1 cellular context compared by ENCODE assay signal in the genomic region with DNA sequence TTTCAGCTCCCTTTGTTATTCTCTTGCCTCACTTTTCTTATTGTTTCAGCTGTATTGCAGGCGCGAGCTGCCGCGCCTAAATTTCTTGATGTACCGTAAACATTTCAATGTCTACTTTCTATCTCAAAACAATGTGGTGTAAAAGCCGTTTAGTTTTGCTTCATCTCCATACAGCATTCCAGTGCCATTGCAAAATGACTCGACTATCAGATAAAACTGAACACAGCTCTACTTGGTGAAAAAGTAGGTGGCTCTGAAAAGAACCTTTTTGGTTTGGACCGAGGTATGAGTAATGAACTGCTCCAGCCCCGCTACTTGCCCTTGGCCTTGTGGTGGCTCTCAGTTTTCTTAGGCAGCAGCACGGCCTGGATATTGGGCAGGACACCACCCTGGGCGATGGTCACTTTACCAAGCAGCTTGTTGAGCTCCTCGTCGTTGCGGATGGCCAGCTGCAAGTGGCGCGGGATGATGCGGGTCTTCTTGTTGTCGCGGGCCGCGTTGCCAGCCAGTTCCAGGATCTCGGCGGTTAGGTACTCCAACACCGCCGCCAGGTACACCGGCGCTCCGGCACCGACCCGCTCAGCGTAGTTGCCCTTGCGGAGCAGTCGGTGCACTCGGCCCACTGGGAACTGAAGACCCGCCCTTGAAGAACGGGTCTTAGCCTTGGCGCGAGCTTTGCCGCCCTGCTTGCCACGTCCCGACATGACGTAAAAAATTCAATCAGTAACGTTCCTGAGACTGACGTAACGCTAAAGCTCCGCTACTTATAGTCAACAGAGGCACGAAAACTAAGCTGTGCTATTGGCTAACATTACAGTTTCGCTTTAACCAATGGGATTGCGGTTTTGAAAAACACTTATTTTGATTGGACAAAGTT.
TF ChIP-seq lines count a peak whose summit lies in the region.

No MANE protein-coding gene starts in this region.

TF ChIP-seq in K562, 482 proteins besides CTCF, POLR2A, EP300 and RAD21 (continued from another document and continues in another):
- TF ChIP-seq, protein P1, sequence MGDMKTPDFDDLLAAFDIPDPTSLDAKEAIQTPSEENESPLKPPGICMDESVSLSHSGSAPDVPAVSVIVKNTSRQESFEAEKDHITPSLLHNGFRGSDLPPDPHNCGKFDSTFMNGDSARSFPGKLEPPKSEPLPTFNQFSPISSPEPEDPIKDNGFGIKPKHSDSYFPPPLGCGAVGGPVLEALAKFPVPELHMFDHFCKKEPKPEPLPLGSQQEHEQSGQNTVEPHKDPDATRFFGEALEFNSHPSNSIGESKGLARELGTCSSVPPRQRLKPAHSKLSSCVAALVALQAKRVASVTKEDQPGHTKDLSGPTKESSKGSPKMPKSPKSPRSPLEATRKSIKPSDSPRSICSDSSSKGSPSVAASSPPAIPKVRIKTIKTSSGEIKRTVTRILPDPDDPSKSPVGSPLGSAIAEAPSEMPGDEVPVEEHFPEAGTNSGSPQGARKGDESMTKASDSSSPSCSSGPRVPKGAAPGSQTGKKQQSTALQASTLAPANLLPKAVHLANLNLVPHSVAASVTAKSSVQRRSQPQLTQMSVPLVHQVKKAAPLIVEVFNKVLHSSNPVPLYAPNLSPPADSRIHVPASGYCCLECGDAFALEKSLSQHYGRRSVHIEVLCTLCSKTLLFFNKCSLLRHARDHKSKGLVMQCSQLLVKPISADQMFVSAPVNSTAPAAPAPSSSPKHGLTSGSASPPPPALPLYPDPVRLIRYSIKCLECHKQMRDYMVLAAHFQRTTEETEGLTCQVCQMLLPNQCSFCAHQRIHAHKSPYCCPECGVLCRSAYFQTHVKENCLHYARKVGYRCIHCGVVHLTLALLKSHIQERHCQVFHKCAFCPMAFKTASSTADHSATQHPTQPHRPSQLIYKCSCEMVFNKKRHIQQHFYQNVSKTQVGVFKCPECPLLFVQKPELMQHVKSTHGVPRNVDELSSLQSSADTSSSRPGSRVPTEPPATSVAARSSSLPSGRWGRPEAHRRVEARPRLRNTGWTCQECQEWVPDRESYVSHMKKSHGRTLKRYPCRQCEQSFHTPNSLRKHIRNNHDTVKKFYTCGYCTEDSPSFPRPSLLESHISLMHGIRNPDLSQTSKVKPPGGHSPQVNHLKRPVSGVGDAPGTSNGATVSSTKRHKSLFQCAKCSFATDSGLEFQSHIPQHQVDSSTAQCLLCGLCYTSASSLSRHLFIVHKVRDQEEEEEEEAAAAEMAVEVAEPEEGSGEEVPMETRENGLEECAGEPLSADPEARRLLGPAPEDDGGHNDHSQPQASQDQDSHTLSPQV (IDR thresholded peaks at IDR 0.05), result peak; percentile 29; the same call in 1 of the 2 replicates
- peak; percentile 13; the same call in 1 of the 2 replicates for TF ChIP-seq TRIM28 (IDR thresholded peaks at IDR 0.05)
- TF ChIP-seq SMAD3 (CRISPR knock-in tag; conservative IDR thresholded peaks at IDR 0.05), result peak; percentile 61; the same call in 1 of the 2 replicates
- no peak for TF ChIP-seq SIRT6 (IDR thresholded peaks at IDR 0.05; ENCODE audit: low read depth, low read length)
- TF ChIP-seq HDAC8 (tag; IDR thresholded peaks at IDR 0.05), result peak; percentile 46; the same call in 1 of the 2 replicates
- no peak for TF ChIP-seq SMC3 (conservative IDR thresholded peaks at IDR 0.05; ENCODE audit: insufficient read depth, low read depth, low read length)
- TF ChIP-seq CBX5 (IDR thresholded peaks at IDR 0.05; ENCODE audit: borderline replicate concordance, low read depth), result no peak
- no peak for TF ChIP-seq MCM5 (IDR thresholded peaks at IDR 0.05; ENCODE audit: low read depth)
- no peak; the same call in 1 of the 2 replicates for TF ChIP-seq RUNX1 (IDR thresholded peaks at IDR 0.05; ENCODE audit: low read depth)
- TF ChIP-seq ZBTB1 (CRISPR knock-in tag; IDR thresholded peaks at IDR 0.05; ENCODE audit: borderline replicate concordance, low read depth), result peak; percentile 85
- TF ChIP-seq ZNF212 (CRISPR knock-in tag; IDR thresholded peaks at IDR 0.05), result 0 out of 2 replicates have a peak, but pooled peaks have one; percentile 68
- no peak; the same call in 1 of the 2 replicates for TF ChIP-seq ZNF445 (CRISPR knock-in tag; IDR thresholded peaks at IDR 0.05; ENCODE audit: low read depth)
- TF ChIP-seq, protein P2, sequence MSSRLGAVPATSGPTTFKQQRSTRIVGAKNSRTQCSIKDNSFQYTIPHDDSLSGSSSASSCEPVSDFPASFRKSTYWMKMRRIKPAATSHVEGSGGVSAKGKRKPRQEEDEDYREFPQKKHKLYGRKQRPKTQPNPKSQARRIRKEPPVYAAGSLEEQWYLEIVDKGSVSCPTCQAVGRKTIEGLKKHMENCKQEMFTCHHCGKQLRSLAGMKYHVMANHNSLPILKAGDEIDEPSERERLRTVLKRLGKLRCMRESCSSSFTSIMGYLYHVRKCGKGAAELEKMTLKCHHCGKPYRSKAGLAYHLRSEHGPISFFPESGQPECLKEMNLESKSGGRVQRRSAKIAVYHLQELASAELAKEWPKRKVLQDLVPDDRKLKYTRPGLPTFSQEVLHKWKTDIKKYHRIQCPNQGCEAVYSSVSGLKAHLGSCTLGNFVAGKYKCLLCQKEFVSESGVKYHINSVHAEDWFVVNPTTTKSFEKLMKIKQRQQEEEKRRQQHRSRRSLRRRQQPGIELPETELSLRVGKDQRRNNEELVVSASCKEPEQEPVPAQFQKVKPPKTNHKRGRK (tag; IDR thresholded peaks at IDR 0.05), result no peak
- TF ChIP-seq ZNF174 (CRISPR knock-in tag; IDR thresholded peaks at IDR 0.05), result no peak
- TF ChIP-seq, protein P3, sequence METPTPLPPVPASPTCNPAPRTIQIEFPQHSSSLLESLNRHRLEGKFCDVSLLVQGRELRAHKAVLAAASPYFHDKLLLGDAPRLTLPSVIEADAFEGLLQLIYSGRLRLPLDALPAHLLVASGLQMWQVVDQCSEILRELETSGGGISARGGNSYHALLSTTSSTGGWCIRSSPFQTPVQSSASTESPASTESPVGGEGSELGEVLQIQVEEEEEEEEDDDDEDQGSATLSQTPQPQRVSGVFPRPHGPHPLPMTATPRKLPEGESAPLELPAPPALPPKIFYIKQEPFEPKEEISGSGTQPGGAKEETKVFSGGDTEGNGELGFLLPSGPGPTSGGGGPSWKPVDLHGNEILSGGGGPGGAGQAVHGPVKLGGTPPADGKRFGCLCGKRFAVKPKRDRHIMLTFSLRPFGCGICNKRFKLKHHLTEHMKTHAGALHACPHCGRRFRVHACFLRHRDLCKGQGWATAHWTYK (CRISPR knock-in tag; IDR thresholded peaks at IDR 0.05), result peak; percentile 15
- TF ChIP-seq TARDBP (IDR thresholded peaks at IDR 0.05), result peak; percentile 97
- TF ChIP-seq POLR3G (IDR thresholded peaks at IDR 0.05; ENCODE audit: extremely low read depth, insufficient read length, insufficient replicate concordance), result no peak
- TF ChIP-seq, protein P4, sequence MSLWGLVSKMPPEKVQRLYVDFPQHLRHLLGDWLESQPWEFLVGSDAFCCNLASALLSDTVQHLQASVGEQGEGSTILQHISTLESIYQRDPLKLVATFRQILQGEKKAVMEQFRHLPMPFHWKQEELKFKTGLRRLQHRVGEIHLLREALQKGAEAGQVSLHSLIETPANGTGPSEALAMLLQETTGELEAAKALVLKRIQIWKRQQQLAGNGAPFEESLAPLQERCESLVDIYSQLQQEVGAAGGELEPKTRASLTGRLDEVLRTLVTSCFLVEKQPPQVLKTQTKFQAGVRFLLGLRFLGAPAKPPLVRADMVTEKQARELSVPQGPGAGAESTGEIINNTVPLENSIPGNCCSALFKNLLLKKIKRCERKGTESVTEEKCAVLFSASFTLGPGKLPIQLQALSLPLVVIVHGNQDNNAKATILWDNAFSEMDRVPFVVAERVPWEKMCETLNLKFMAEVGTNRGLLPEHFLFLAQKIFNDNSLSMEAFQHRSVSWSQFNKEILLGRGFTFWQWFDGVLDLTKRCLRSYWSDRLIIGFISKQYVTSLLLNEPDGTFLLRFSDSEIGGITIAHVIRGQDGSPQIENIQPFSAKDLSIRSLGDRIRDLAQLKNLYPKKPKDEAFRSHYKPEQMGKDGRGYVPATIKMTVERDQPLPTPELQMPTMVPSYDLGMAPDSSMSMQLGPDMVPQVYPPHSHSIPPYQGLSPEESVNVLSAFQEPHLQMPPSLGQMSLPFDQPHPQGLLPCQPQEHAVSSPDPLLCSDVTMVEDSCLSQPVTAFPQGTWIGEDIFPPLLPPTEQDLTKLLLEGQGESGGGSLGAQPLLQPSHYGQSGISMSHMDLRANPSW (CRISPR knock-in tag; IDR thresholded peaks at IDR 0.05), result peak; percentile 73
- TF ChIP-seq ZSCAN29 (IDR thresholded peaks at IDR 0.05), result peak; percentile 47; the same call in 1 of the 2 replicates
- 0 out of 2 replicates have a peak, but pooled peaks have one; percentile 60 for TF ChIP-seq ESRRB (CRISPR knock-in tag; IDR thresholded peaks at IDR 0.05; ENCODE audit: borderline replicate concordance)
- TF ChIP-seq C11orf30 (IDR thresholded peaks at IDR 0.05; ENCODE audit: low read depth), result peak; percentile 42
- TF ChIP-seq KHSRP (IDR thresholded peaks at IDR 0.05), result peak; percentile 82
- TF ChIP-seq, protein P5, sequence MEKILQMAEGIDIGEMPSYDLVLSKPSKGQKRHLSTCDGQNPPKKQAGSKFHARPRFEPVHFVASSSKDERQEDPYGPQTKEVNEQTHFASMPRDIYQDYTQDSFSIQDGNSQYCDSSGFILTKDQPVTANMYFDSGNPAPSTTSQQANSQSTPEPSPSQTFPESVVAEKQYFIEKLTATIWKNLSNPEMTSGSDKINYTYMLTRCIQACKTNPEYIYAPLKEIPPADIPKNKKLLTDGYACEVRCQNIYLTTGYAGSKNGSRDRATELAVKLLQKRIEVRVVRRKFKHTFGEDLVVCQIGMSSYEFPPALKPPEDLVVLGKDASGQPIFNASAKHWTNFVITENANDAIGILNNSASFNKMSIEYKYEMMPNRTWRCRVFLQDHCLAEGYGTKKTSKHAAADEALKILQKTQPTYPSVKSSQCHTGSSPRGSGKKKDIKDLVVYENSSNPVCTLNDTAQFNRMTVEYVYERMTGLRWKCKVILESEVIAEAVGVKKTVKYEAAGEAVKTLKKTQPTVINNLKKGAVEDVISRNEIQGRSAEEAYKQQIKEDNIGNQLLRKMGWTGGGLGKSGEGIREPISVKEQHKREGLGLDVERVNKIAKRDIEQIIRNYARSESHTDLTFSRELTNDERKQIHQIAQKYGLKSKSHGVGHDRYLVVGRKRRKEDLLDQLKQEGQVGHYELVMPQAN (IDR thresholded peaks at IDR 0.05; ENCODE audit: borderline replicate concordance), result no peak; the same call in none of the 2 replicates
- TF ChIP-seq ZNF780A (CRISPR knock-in tag; IDR thresholded peaks at IDR 0.05), result no peak
- TF ChIP-seq ZNF143 (CRISPR knock-in tag; IDR thresholded peaks at IDR 0.05), result 0 out of 2 replicates have a peak, but pooled peaks have one; percentile 53
- peak; percentile 43; the same call in 1 of the 2 replicates for TF ChIP-seq TEAD4 (IDR thresholded peaks at IDR 0.05; ENCODE audit: low read length)
- no peak for TF ChIP-seq TEAD4 (CRISPR knock-in tag; IDR thresholded peaks at IDR 0.05; ENCODE audit: borderline replicate concordance)
- peak; percentile 28 for TF ChIP-seq MEIS2 (IDR thresholded peaks at IDR 0.05; ENCODE audit: partially characterized antibody)
- TF ChIP-seq JUNB (CRISPR knock-in tag; conservative IDR thresholded peaks at IDR 0.05), result no peak
- no peak for TF ChIP-seq DPF2 (IDR thresholded peaks at IDR 0.05)
- no peak; the same call in 1 of the 2 replicates for TF ChIP-seq HEY1 (CRISPR knock-in tag; IDR thresholded peaks at IDR 0.05; ENCODE audit: borderline replicate concordance)
- TF ChIP-seq ETS2 (tag; IDR thresholded peaks at IDR 0.05; ENCODE audit: borderline replicate concordance, poor library complexity, severe bottlenecking), result peak; percentile 61
- TF ChIP-seq, protein P6, sequence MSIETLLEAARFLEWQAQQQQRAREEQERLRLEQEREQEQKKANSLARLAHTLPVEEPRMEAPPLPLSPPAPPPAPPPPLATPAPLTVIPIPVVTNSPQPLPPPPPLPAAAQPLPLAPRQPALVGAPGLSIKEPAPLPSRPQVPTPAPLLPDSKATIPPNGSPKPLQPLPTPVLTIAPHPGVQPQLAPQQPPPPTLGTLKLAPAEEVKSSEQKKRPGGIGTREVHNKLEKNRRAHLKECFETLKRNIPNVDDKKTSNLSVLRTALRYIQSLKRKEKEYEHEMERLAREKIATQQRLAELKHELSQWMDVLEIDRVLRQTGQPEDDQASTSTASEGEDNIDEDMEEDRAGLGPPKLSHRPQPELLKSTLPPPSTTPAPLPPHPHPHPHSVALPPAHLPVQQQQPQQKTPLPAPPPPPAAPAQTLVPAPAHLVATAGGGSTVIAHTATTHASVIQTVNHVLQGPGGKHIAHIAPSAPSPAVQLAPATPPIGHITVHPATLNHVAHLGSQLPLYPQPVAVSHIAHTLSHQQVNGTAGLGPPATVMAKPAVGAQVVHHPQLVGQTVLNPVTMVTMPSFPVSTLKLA (conservative IDR thresholded peaks at IDR 0.05), result no peak; a peak in 2 of 4 replicates
- TF ChIP-seq ZNF707 (CRISPR knock-in tag; conservative IDR thresholded peaks at IDR 0.05), result 0 out of 2 replicates have a peak, but pooled peaks have one; percentile 5
- 0 out of 2 replicates have a peak, but pooled peaks have one; percentile 84 for TF ChIP-seq NR1H2 (CRISPR knock-in tag; IDR thresholded peaks at IDR 0.05)
- peak; percentile 52 for TF ChIP-seq ZNF175 (CRISPR knock-in tag; IDR thresholded peaks at IDR 0.05; ENCODE audit: low read depth)
- TF ChIP-seq, protein P7, sequence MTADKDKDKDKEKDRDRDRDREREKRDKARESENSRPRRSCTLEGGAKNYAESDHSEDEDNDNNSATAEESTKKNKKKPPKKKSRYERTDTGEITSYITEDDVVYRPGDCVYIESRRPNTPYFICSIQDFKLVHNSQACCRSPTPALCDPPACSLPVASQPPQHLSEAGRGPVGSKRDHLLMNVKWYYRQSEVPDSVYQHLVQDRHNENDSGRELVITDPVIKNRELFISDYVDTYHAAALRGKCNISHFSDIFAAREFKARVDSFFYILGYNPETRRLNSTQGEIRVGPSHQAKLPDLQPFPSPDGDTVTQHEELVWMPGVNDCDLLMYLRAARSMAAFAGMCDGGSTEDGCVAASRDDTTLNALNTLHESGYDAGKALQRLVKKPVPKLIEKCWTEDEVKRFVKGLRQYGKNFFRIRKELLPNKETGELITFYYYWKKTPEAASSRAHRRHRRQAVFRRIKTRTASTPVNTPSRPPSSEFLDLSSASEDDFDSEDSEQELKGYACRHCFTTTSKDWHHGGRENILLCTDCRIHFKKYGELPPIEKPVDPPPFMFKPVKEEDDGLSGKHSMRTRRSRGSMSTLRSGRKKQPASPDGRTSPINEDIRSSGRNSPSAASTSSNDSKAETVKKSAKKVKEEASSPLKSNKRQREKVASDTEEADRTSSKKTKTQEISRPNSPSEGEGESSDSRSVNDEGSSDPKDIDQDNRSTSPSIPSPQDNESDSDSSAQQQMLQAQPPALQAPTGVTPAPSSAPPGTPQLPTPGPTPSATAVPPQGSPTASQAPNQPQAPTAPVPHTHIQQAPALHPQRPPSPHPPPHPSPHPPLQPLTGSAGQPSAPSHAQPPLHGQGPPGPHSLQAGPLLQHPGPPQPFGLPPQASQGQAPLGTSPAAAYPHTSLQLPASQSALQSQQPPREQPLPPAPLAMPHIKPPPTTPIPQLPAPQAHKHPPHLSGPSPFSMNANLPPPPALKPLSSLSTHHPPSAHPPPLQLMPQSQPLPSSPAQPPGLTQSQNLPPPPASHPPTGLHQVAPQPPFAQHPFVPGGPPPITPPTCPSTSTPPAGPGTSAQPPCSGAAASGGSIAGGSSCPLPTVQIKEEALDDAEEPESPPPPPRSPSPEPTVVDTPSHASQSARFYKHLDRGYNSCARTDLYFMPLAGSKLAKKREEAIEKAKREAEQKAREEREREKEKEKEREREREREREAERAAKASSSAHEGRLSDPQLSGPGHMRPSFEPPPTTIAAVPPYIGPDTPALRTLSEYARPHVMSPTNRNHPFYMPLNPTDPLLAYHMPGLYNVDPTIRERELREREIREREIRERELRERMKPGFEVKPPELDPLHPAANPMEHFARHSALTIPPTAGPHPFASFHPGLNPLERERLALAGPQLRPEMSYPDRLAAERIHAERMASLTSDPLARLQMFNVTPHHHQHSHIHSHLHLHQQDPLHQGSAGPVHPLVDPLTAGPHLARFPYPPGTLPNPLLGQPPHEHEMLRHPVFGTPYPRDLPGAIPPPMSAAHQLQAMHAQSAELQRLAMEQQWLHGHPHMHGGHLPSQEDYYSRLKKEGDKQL (CRISPR knock-in tag; IDR thresholded peaks at IDR 0.05; ENCODE audit: borderline replicate concordance), result peak; percentile 92; the same call in 1 of the 2 replicates
